ENCODE assay signal across 22 cellular contexts in the genomic region with DNA sequence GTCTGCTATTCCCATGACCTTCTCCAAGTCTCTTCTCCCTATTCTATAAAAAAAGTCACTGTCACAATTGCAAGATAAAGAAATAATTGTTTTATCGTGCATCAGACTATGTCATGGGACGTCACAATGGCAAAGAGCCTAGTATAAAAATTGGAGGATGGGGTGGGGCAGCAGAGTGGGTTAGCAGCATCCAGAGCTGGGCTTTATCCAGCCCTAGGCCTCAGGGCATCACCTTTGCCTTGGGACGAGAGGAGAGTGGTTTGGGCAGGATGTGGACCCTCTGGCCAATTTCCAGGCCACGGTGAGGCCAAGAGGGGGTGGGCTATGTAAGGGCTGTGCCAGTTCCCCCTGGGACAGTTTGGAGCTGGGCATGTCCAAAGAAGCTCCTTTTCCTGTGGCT. TPM values are rescaled to one million over a fixed set of nuclear protein-coding genes. Genes with fewer than 3 reads are reported as not detected.
DNase-seq lines count a peak whose midpoint lies in the region; ATAC-seq, FAIRE-seq and TF ChIP-seq lines count a peak whose summit lies in the region.
"Had no signal": no experiment of that assay in that cellular context is flagged by ENCODE, and none has a peak within 500 bp of the region (broad histone marks: within the 10 kb centered on the region; RNA-seq: fewer than 3 reads in every experiment).

No MANE protein-coding gene starts in this region.

- peaks cover 15% of the 10 kb centered on the region for H3K36me3 ChIP-seq in CD8-positive, alpha-beta T cell (ENCODE audit: insufficient read depth, low read length)
- peaks cover 0 to 5% of the 10 kb centered on the region in 2 donors for H3K36me3 ChIP-seq in kidney (ENCODE audit: control insufficient read depth in 1 of 2, insufficient read depth in 2 of 2, low read length in 2 of 2)
- H3K36me3 ChIP-seq in naive thymus-derived CD4-positive, alpha-beta T cell (ENCODE audit: control insufficient read depth in 2 of 3, insufficient read depth in 3 of 3, low read length in 3 of 3): peaks cover 0 to 74% (median 0%) of the 10 kb centered on the region in 3 experiments

- intact Hi-C loops in CD8-positive, alpha-beta T cell (cut with DNase I, micrococcal nuclease): no loop called here
- intact Hi-C loops in dorsolateral prefrontal cortex (cut with DNase I): no loop called here
- intact Hi-C loops in kidney (cut with DNase I): no loop called here
- intact Hi-C loops in naive thymus-derived CD4-positive, alpha-beta T cell (cut with micrococcal nuclease): no loop called here

- H3K4me3 Mint-ChIP-seq in CD8-positive, alpha-beta T cell: no peak overlapping the region
- H3K4me3 Mint-ChIP-seq in natural killer cell treated with Interleukin-12 subunit alpha and Interleukin-12 subunit beta and Interleukin-15 and Interleukin-18, amount 100 ng/mL, for 72 hours: no peak overlapping the region
- H3K4me3 Mint-ChIP-seq in naive thymus-derived CD4-positive, alpha-beta T cell: no peak overlapping the region

- POLR2A ChIA-PET in AG04450 (lab: Yijun Ruan, JAX): no interaction called here
- POLR2A ChIA-PET in CD8-positive, alpha-beta T cell (lab: Charles Lee): no interaction called here
- POLR2A ChIA-PET in naive thymus-derived CD4-positive, alpha-beta T cell (lab: Charles Lee): interaction anchor here (0.8 kb wide), 1 partner anchor 10 kb away, joined by 3 read pairs; no protein-coding TSS in a partner anchor

- no peaks in the 10 kb centered on the region for H3K27me3 Mint-ChIP-seq in CD8-positive, alpha-beta T cell (ENCODE audit: low read depth)
- no peaks in the 10 kb centered on the region for H3K27me3 Mint-ChIP-seq in natural killer cell treated with Interleukin-12 subunit alpha and Interleukin-12 subunit beta and Interleukin-15 and Interleukin-18, amount 100 ng/mL, for 72 hours
- H3K27me3 Mint-ChIP-seq in naive thymus-derived CD4-positive, alpha-beta T cell: no peaks in the 10 kb centered on the region

- H3K27ac ChIP-seq in AG04450 (ENCODE audit: low read depth, low read length) (peak overlapping the region; percentile 21), dorsolateral prefrontal cortex (peak overlapping the region in 56 of 59 donors; percentile 12 to 90 (median 76)), kidney (ENCODE audit: low read depth in 2 of 2, low read length in 2 of 2) (no peak overlapping the region)
- H3K27ac ChIP-seq in CD8-positive, alpha-beta T cell (ENCODE audit: low read depth, low read length): no peak overlapping the region
- H3K27ac ChIP-seq in naive thymus-derived CD4-positive, alpha-beta T cell (ENCODE audit: low read depth, low read length): no peak overlapping the region
- H3K27ac ChIP-seq: SJSA1 had no signal

- DNase-seq in AG04450 (ENCODE audit: low read depth, low spot score): no peak
- DNase-seq in CD8-positive, alpha-beta T cell: no peak
- peak in 1 of 10 donors; percentile 60 for DNase-seq in dorsolateral prefrontal cortex
- DNase-seq in natural killer cell treated with Interleukin-12 subunit alpha and Interleukin-12 subunit beta and Interleukin-15 and Interleukin-18, amount 100 ng/mL, for 72 hours (ENCODE audit: low spot score): no peak
- DNase-seq in kidney: no peak
- no peak for DNase-seq in naive thymus-derived CD4-positive, alpha-beta T cell
- DNase-seq: activated CD4-positive, CD25-positive, alpha-beta regulatory T cell treated with anti-CD3 and anti-CD28 coated beads, Interleukin-2, amount 50 U/mL, for 72 hours; activated CD8-positive, alpha-beta memory T cell treated with anti-CD3 and anti-CD28 coated beads, Interleukin-2, amount 50 U/mL, for 48 hours; AML-193; esophagus squamous epithelium; glutamatergic neuron; KG1; NCI-H1048; NCI-H524 treated with DMSO at 0.1 percent for 48 hours; OCI-M1; stimulated activated CD4-positive, alpha-beta T cell treated with anti-CD3 and anti-CD28 coated beads, Interleukin-1b, Interleukin-23, amount 100 ng/mL, for 48 hours; T-helper 9 cell had no signal

- H3K9ac ChIP-seq in kidney (ENCODE audit: low read length in 2 of 2): no peak overlapping the region

- H3K27ac Mint-ChIP-seq in CD8-positive, alpha-beta T cell: peak overlapping the region; percentile 79
- H3K27ac Mint-ChIP-seq in natural killer cell treated with Interleukin-12 subunit alpha and Interleukin-12 subunit beta and Interleukin-15 and Interleukin-18, amount 100 ng/mL, for 72 hours: peak overlapping the region; percentile 23 to 79
- peak overlapping the region in 4 of 9 donors; percentile 28 to 77 (median 50) for H3K27ac Mint-ChIP-seq in naive thymus-derived CD4-positive, alpha-beta T cell

- no peaks in the 10 kb centered on the region for H3K4me1 ChIP-seq in CD8-positive, alpha-beta T cell (ENCODE audit: insufficient read depth, low read length)
- H3K4me1 ChIP-seq in kidney (ENCODE audit: control insufficient read depth in 1 of 2, insufficient read depth in 1 of 2, low read depth in 1 of 2, low read length in 2 of 2): peaks cover 0 to 12% of the 10 kb centered on the region in 2 donors
- H3K4me1 ChIP-seq in naive thymus-derived CD4-positive, alpha-beta T cell (ENCODE audit: control insufficient read depth in 2 of 2, insufficient read depth in 2 of 2, low read length in 2 of 2): no peaks in the 10 kb centered on the region
- H3K4me1 ChIP-seq: SJSA1 had no signal

- no peak for FAIRE-seq in kidney (lab: Jason Lieb, UNC)
- FAIRE-seq: bronchial epithelial cell, G401.6 had no signal

- H3K4me3 ChIP-seq in AG04450 (ENCODE audit: low read depth, low read length): no peak overlapping the region
- no peak overlapping the region for H3K4me3 ChIP-seq in CD8-positive, alpha-beta T cell (ENCODE audit: low read depth, low read length)
- H3K4me3 ChIP-seq in dorsolateral prefrontal cortex: no peak overlapping the region
- no peak overlapping the region for H3K4me3 ChIP-seq in kidney (ENCODE audit: low read length in 2 of 2)
- H3K4me3 ChIP-seq in naive thymus-derived CD4-positive, alpha-beta T cell (ENCODE audit: low read length): no peak overlapping the region
- H3K4me3 ChIP-seq: esophagus squamous epithelium, SJSA1 had no signal

- H3K27me3 ChIP-seq in AG04450 (ENCODE audit: control insufficient read depth, insufficient read depth, low read length) (no peaks in the 10 kb centered on the region), dorsolateral prefrontal cortex (no peaks in the 10 kb centered on the region)
- H3K27me3 ChIP-seq in CD8-positive, alpha-beta T cell (ENCODE audit: insufficient read depth, low read length): no peaks in the 10 kb centered on the region
- no peaks in the 10 kb centered on the region for H3K27me3 ChIP-seq in naive thymus-derived CD4-positive, alpha-beta T cell (ENCODE audit: control insufficient read depth in 2 of 2, insufficient read depth in 2 of 2, low read length in 2 of 2)
- H3K27me3 ChIP-seq: esophagus squamous epithelium, SJSA1 had no signal

- TF ChIP-seq CTCF in AG04450 (IDR thresholded peaks at IDR 0.05; ENCODE audit: low read depth, low read length) (no peak), dorsolateral prefrontal cortex (IDR thresholded peaks at IDR 0.05 in 54 of 56, conservative IDR thresholded peaks at IDR 0.05 in 2 of 56; ENCODE audit: low read depth in 1 of 56, partially characterized antibody in 56 of 56) (no peak), kidney (IDR thresholded peaks at IDR 0.05; ENCODE audit: borderline replicate concordance, extremely low read depth, insufficient read depth) (no peak)
- TF ChIP-seq CTCF in CD8-positive, alpha-beta T cell (IDR thresholded peaks at IDR 0.05): no peak

- H3K4me1 Mint-ChIP-seq in CD8-positive, alpha-beta T cell (ENCODE audit: low read depth): peaks cover 25% of the 10 kb centered on the region
- peaks cover 30 to 39% of the 10 kb centered on the region in 2 donors for H3K4me1 Mint-ChIP-seq in natural killer cell treated with Interleukin-12 subunit alpha and Interleukin-12 subunit beta and Interleukin-15 and Interleukin-18, amount 100 ng/mL, for 72 hours (ENCODE audit: low read depth in 2 of 2)
- peaks cover 22 to 39% (median 30%) of the 10 kb centered on the region in 7 donors for H3K4me1 Mint-ChIP-seq in naive thymus-derived CD4-positive, alpha-beta T cell

- CTCF ChIA-PET in AG04450 (lab: Charles Lee): no interaction called here
- CTCF ChIA-PET in CD8-positive, alpha-beta T cell (lab: Charles Lee): interaction anchor here (1.2 to 3.1 kb wide), 2 partner anchors 11 to 15 kb away, joined by 3 to 14 read pairs; no protein-coding TSS in a partner anchor
- CTCF ChIA-PET in naive thymus-derived CD4-positive, alpha-beta T cell (lab: Charles Lee): no interaction called here

- H3K9me3 Mint-ChIP-seq in CD8-positive, alpha-beta T cell: no peaks in the 10 kb centered on the region
- H3K9me3 Mint-ChIP-seq in natural killer cell treated with Interleukin-12 subunit alpha and Interleukin-12 subunit beta and Interleukin-15 and Interleukin-18, amount 100 ng/mL, for 72 hours: no peaks in the 10 kb centered on the region
- no peaks in the 10 kb centered on the region for H3K9me3 Mint-ChIP-seq in naive thymus-derived CD4-positive, alpha-beta T cell

- H3K9me3 ChIP-seq in AG04450 (ENCODE audit: control insufficient read depth, insufficient read depth, low read length) (no peaks in the 10 kb centered on the region), kidney (ENCODE audit: control insufficient read depth in 1 of 2, low read length in 2 of 2) (no peaks in the 10 kb centered on the region)
- no peaks in the 10 kb centered on the region for H3K9me3 ChIP-seq in CD8-positive, alpha-beta T cell (ENCODE audit: low read length)
- no peaks in the 10 kb centered on the region for H3K9me3 ChIP-seq in naive thymus-derived CD4-positive, alpha-beta T cell (ENCODE audit: control insufficient read depth in 2 of 3, low read length in 3 of 3)
- H3K9me3 ChIP-seq: esophagus squamous epithelium, SJSA1 had no signal

- peaks cover 63% of the 10 kb centered on the region for H3K36me3 Mint-ChIP-seq in CD8-positive, alpha-beta T cell
- peaks cover 9% of the 10 kb centered on the region for H3K36me3 Mint-ChIP-seq in natural killer cell treated with Interleukin-12 subunit alpha and Interleukin-12 subunit beta and Interleukin-15 and Interleukin-18, amount 100 ng/mL, for 72 hours
- H3K36me3 Mint-ChIP-seq in naive thymus-derived CD4-positive, alpha-beta T cell: peaks cover 0 to 27% (median 10%) of the 10 kb centered on the region in 5 donors

- no peak for ATAC-seq in CD8-positive, alpha-beta T cell
- no peak for ATAC-seq in natural killer cell treated with Interleukin-12 subunit alpha and Interleukin-12 subunit beta and Interleukin-15 and Interleukin-18, amount 100 ng/mL, for 72 hours
- ATAC-seq in HG02973 (IDR thresholded peaks at IDR 0.05; ENCODE audit: unreplicated experiment): no peak
- ATAC-seq in naive thymus-derived CD4-positive, alpha-beta T cell: no peak
- ATAC-seq: right cardiac atrium had no signal

RNA-seq across cellular contexts. Expression of a gene that starts 25.7 kb away (rescaled TPM):
- polyA plus RNA-seq in AG04450 (2011; rRNA removed): not detected in 2 replicates
- polyA minus RNA-seq in AG04450 (2011; rRNA and poly(A)+ RNA removed): not detected in 2 replicates
- not detected for total RNA-seq in CD8-positive, alpha-beta T cell
- 1 to 10 TPM in 98 of 120 experiments, under 1 TPM in 22; 0.50 to 4.2 (median 1.5) TPM for total RNA-seq in dorsolateral prefrontal cortex
- not detected for total RNA-seq in natural killer cell treated with Interleukin-12 subunit alpha and Interleukin-12 subunit beta and Interleukin-15 and Interleukin-18, amount 100 ng/mL, for 72 hours
- total RNA-seq in kidney: 0.69 TPM
- polyA plus RNA-seq in kidney (ENCODE audit: insufficient read depth, low read depth, low replicate concordance): 0.45 TPM
- total RNA-seq in naive thymus-derived CD4-positive, alpha-beta T cell: not detected
- polyA plus RNA-seq in naive thymus-derived CD4-positive, alpha-beta T cell: under 1 TPM in 1 of 2 donors, not detected in 1; 0.05 TPM
- total RNA-seq: SJSA1 had no signal

Comparison
In these comparisons a context has a peak if more than half of its experiments do, and no peak if none do; other contexts are left out.
1. H3K27ac ChIP-seq: peak in AG04450 (single experiment) and dorsolateral prefrontal cortex (56 of 59); none in CD8-positive, alpha-beta T cell (single experiment), kidney (0 of 2) and naive thymus-derived CD4-positive, alpha-beta T cell (single experiment).